19 cellular contexts compared by ENCODE assay signal in genomic region chr20:35674921-35675320, GRCh38. TPM values are rescaled to one million over a fixed set of nuclear protein-coding genes. Genes with fewer than 3 reads are reported as not detected.
A peak's percentile ranks its signal among the peaks of the same experiment; 100 is the strongest.
DNase-seq lines count a peak whose midpoint lies in the region; ATAC-seq and TF ChIP-seq lines count a peak whose summit lies in the region.
"Had no signal": no experiment of that assay in that cellular context is flagged by ENCODE, and none has a peak within 500 bp of the region (broad histone marks: within the 10 kb centered on the region; RNA-seq: fewer than 3 reads in every experiment).

No MANE protein-coding gene starts in this region.

- H3K4me1 Mint-ChIP-seq in T-helper 17 cell (no peaks in the 10 kb centered on the region), osteocyte (ENCODE audit: unreplicated experiment) (no peaks in the 10 kb centered on the region)

- H3K9me3 Mint-ChIP-seq in osteocyte (ENCODE audit: unreplicated experiment), result no peaks in the 10 kb centered on the region
- H3K9me3 Mint-ChIP-seq: CD4-positive, alpha-beta T cell; HFFc6 had no signal

- no peak overlapping the region for H3K4me3 Mint-ChIP-seq in T-helper 17 cell
- no peak overlapping the region for H3K4me3 Mint-ChIP-seq in osteocyte (ENCODE audit: unreplicated experiment)
- H3K4me3 Mint-ChIP-seq: CD4-positive, alpha-beta T cell; HFFc6 had no signal

- peak overlapping the region; percentile 29 for H3K27ac Mint-ChIP-seq in T-helper 17 cell
- no peak overlapping the region for H3K27ac Mint-ChIP-seq in osteocyte (ENCODE audit: unreplicated experiment)
- H3K27ac Mint-ChIP-seq: CD4-positive, alpha-beta T cell; HFFc6 had no signal

- no peaks in the 10 kb centered on the region for H4K20me1 ChIP-seq in osteoblast (ENCODE audit: insufficient read depth, low read length)

- H3K4me3 ChIP-seq in stomach (no peak overlapping the region), osteoblast (ENCODE audit: insufficient read depth, low read length) (no peak overlapping the region), ascending aorta (no peak overlapping the region), breast epithelium (no peak overlapping the region)
- H3K4me3 ChIP-seq: A549 had no signal

- 88 to 99% (median 95%) methylated on average over 8 of the region's 8 CpGs for WGBS in stomach, 5 donors

- no peak for TF ChIP-seq POLR2A in stomach (IDR thresholded peaks at IDR 0.05)
- no peak for TF ChIP-seq POLR2A in breast epithelium (IDR thresholded peaks at IDR 0.05)

- peaks cover 7% of the 10 kb centered on the region for H3K36me3 Mint-ChIP-seq in T-helper 17 cell (ENCODE audit: low read depth)
- peaks cover 32% of the 10 kb centered on the region for H3K36me3 Mint-ChIP-seq in osteocyte (ENCODE audit: unreplicated experiment)

- H3K27me3 ChIP-seq in stomach, result no peaks in the 10 kb centered on the region
- no peaks in the 10 kb centered on the region for H3K27me3 ChIP-seq in osteoblast (ENCODE audit: insufficient read depth, low read length)
- no peaks in the 10 kb centered on the region for H3K27me3 ChIP-seq in ascending aorta
- H3K27me3 ChIP-seq in breast epithelium, result no peaks in the 10 kb centered on the region

- TF ChIP-seq CTCF in osteocyte (IDR thresholded peaks at IDR 0.05) (no peak), stomach (IDR thresholded peaks at IDR 0.05) (no peak), osteoblast (IDR thresholded peaks at IDR 0.05; ENCODE audit: extremely low read depth, low read depth, low read length) (no peak), ascending aorta (IDR thresholded peaks at IDR 0.05) (no peak), breast epithelium (IDR thresholded peaks at IDR 0.05) (no peak)

- H3K27ac ChIP-seq in stomach, result no peak overlapping the region
- H3K27ac ChIP-seq in osteoblast (ENCODE audit: low read depth, low read length), result no peak overlapping the region
- H3K27ac ChIP-seq in ascending aorta, result no peak overlapping the region
- H3K27ac ChIP-seq in breast epithelium, result no peak overlapping the region
- H3K27ac ChIP-seq: 22Rv1, A549, C4-2B had no signal

- ATAC-seq in T-helper 17 cell, result no peak
- ATAC-seq: HCT116 had no signal

- peaks cover 34 to 94% (median 90%) of the 10 kb centered on the region in 4 donors for H3K36me3 ChIP-seq in stomach
- H3K36me3 ChIP-seq in osteoblast (ENCODE audit: insufficient read depth, low read length), result peaks cover 35% of the 10 kb centered on the region
- H3K36me3 ChIP-seq in ascending aorta, result peaks cover 49 to 63% of the 10 kb centered on the region in 2 donors
- H3K36me3 ChIP-seq in breast epithelium, result peaks cover 5% of the 10 kb centered on the region

- H3K4me1 ChIP-seq in stomach (no peaks in the 10 kb centered on the region), osteoblast (ENCODE audit: insufficient read depth, low read length) (no peaks in the 10 kb centered on the region), ascending aorta (no peaks in the 10 kb centered on the region), breast epithelium (no peaks in the 10 kb centered on the region)
- H3K4me1 ChIP-seq: A549, Caco-2 had no signal

- H3K9me3 ChIP-seq in T-helper 17 cell (ENCODE audit: control insufficient read depth, low read length, poor library complexity, severe bottlenecking), result no peaks in the 10 kb centered on the region
- no peaks in the 10 kb centered on the region for H3K9me3 ChIP-seq in stomach
- H3K9me3 ChIP-seq in osteoblast (ENCODE audit: low read depth, low read length), result no peaks in the 10 kb centered on the region
- no peaks in the 10 kb centered on the region for H3K9me3 ChIP-seq in ascending aorta
- no peaks in the 10 kb centered on the region for H3K9me3 ChIP-seq in breast epithelium
- H3K9me3 ChIP-seq: A549, Caco-2 had no signal

- no peak for TF ChIP-seq EP300 in stomach (IDR thresholded peaks at IDR 0.05)

- intact Hi-C loops in stomach (cut with DNase I; ENCODE audit: low total_unique reads), result no loop called here
- intact Hi-C loops in ascending aorta (cut with DNase I), result no loop called here
- intact Hi-C loops in breast epithelium (cut with DNase I; ENCODE audit: low total_unique reads), result no loop called here

- H3K27me3 Mint-ChIP-seq in T-helper 17 cell (no peaks in the 10 kb centered on the region), osteocyte (ENCODE audit: unreplicated experiment) (no peaks in the 10 kb centered on the region)
- H3K27me3 Mint-ChIP-seq: CD4-positive, alpha-beta T cell had no signal

- DNase-seq in activated CD8-positive, alpha-beta memory T cell treated with anti-CD3 and anti-CD28 coated beads for 24 hours, result peak; percentile 28
- no peak for DNase-seq in activated CD8-positive, alpha-beta memory T cell treated with anti-CD3 and anti-CD28 coated beads, Interleukin-2, amount 50 U/mL, for 4 hours
- DNase-seq in T-helper 17 cell (no peak), osteocyte (ENCODE audit: extremely low spot score, unreplicated experiment) (peak; percentile 48), stomach (peak; percentile 16), osteoblast (ENCODE audit: insufficient read length, low spot score, missing footprints) (no peak), ascending aorta (ENCODE audit: low spot score in 2 of 2) (no peak), breast epithelium (ENCODE audit: low spot score in 2 of 2) (no peak)
- DNase-seq: AML-193, GDM1, GOT3, H7, HFFc6 had no signal

- H2AFZ ChIP-seq in osteoblast (ENCODE audit: low read length), result no peak overlapping the region

- H3K79me2 ChIP-seq in osteoblast (ENCODE audit: insufficient read depth, low read length), result no peaks in the 10 kb centered on the region

- H3K4me2 ChIP-seq in osteoblast (ENCODE audit: insufficient read depth, low read length), result no peak overlapping the region
- H3K4me2 ChIP-seq: A549 had no signal

RNA-seq across cellular contexts. Expression of gene CPNE1, which starts 10.2 kb away (rescaled TPM):
- total RNA-seq in T-helper 17 cell, result 100 to 1,000 TPM; 215 to 250 TPM
- total RNA-seq in osteocyte, result 164 and 180 TPM in 2 replicates
- total RNA-seq in stomach, result 100 to 1,000 TPM in 2 of 5 donors, 10 to 100 TPM in 3; 67.9 to 172 (median 98.0) TPM
- polyA plus RNA-seq in stomach, result 100 to 1,000 TPM in 2 of 3 donors, 10 to 100 TPM in 1; 83.6 to 137 (median 117) TPM
- total RNA-seq in osteoblast, result 165 and 166 TPM in 2 replicates
- total RNA-seq in ascending aorta, result 208 TPM
- 100 to 1,000 TPM in 2 of 3 donors, 10 to 100 TPM in 1; 41.1 to 135 (median 117) TPM for total RNA-seq in breast epithelium

RNA-seq across cellular contexts. Expression of gene RBM12, which starts 10.2 kb away (rescaled TPM):
- total RNA-seq in T-helper 17 cell, result 10 to 100 TPM; 86.0 to 87.8 TPM
- total RNA-seq in osteocyte, result 85.5 and 97.3 TPM in 2 replicates
- 100 to 1,000 TPM in 1 of 5 donors, 10 to 100 TPM in 4; 16.2 to 147 (median 47.7) TPM for total RNA-seq in stomach
- 10 to 100 TPM in 1 of 3 donors, 1 to 10 TPM in 2; 7.9 to 13.3 (median 9.6) TPM for polyA plus RNA-seq in stomach
- total RNA-seq in osteoblast, result 57.8 and 62.6 TPM in 2 replicates
- total RNA-seq in ascending aorta, result 8.9 TPM
- 10 to 100 TPM; 22.7 to 40.1 (median 34.4) TPM for total RNA-seq in breast epithelium

RNA-seq across cellular contexts. Expression of gene NFS1, which starts 24.2 kb away (rescaled TPM):
- total RNA-seq in T-helper 17 cell, result 10 to 100 TPM; 16.8 to 19.4 TPM
- 26.0 and 29.4 TPM in 2 replicates for total RNA-seq in osteocyte
- total RNA-seq in stomach, result 10 to 100 TPM in 4 of 5 donors, under 1 TPM in 1; 0.58 to 54.2 (median 25.4) TPM
- 10 to 100 TPM; 22.0 to 27.6 (median 22.8) TPM for polyA plus RNA-seq in stomach
- 21.7 and 29.5 TPM in 2 replicates for total RNA-seq in osteoblast
- 62.2 TPM for total RNA-seq in ascending aorta
- total RNA-seq in breast epithelium, result 10 to 100 TPM; 31.7 to 39.7 (median 36.1) TPM

RNA-seq across cellular contexts. Expression of gene ROMO1, which starts 24.3 kb away (rescaled TPM):
- total RNA-seq in T-helper 17 cell, result 10 to 100 TPM; 35.1 to 37.6 TPM
- total RNA-seq in osteocyte, result 110 and 116 TPM in 2 replicates
- 100 to 1,000 TPM; 101 to 629 (median 179) TPM for total RNA-seq in stomach
- polyA plus RNA-seq in stomach, result 100 to 1,000 TPM; 462 to 651 (median 513) TPM
- total RNA-seq in osteoblast, result 108 and 124 TPM in 2 replicates
- total RNA-seq in ascending aorta, result 85.5 TPM
- 100 to 1,000 TPM; 231 to 348 (median 306) TPM for total RNA-seq in breast epithelium

RNA-seq across cellular contexts. Expression of gene SPAG4, which starts 59.3 kb away (rescaled TPM):
- total RNA-seq in T-helper 17 cell (10 to 100 TPM; 13.7 to 15.7 TPM), osteocyte (1.8 and 1.9 TPM in 2 replicates), stomach (10 to 100 TPM in 1 of 5 donors, 1 to 10 TPM in 1, not detected in 3; 3.5 to 39.7 TPM), osteoblast (3.2 and 4.0 TPM in 2 replicates), ascending aorta (35.3 TPM), breast epithelium (1 to 10 TPM; 3.4 to 9.2 (median 3.4) TPM)
- polyA plus RNA-seq in stomach, result 10 to 100 TPM in 1 of 3 donors, 1 to 10 TPM in 2; 2.9 to 10.5 (median 3.9) TPM

Comparison
In these comparisons a context has a peak if more than half of its experiments do, and no peak if none do; other contexts are left out.
1. DNase-seq: peak in activated CD8-positive, alpha-beta memory T cell treated with anti-CD3 and anti-CD28 coated beads for 24 hours (single experiment), osteocyte (single experiment) and stomach (single experiment); none in activated CD8-positive, alpha-beta memory T cell treated with anti-CD3 and anti-CD28 coated beads, Interleukin-2, amount 50 U/mL, for 4 hours (single experiment), T-helper 17 cell (0 of 3), osteoblast (single experiment), ascending aorta (0 of 2) and breast epithelium (0 of 2).